ENCODE assay signal across 8 cellular contexts in genomic region chr1:217660353-217661062, GRCh38. TPM values are rescaled to one million over a fixed set of nuclear protein-coding genes. Genes with fewer than 3 reads are reported as not detected.
DNase-seq lines count a peak whose midpoint lies in the region; ATAC-seq and TF ChIP-seq lines count a peak whose summit lies in the region.

No MANE protein-coding gene starts in this region.

- H3K9ac ChIP-seq in OCI-LY3 (ENCODE audit: low read length) (no peak overlapping the region), fibroblast of lung (ENCODE audit: insufficient read depth, low read length) (no peak overlapping the region)

- no peaks in the 10 kb centered on the region for H3K4me1 ChIP-seq in OCI-LY3 (ENCODE audit: low read length)
- H3K4me1 ChIP-seq in fibroblast of lung (ENCODE audit: control insufficient read depth, extremely low read depth, insufficient read depth, low read length), result peaks cover 11% of the 10 kb centered on the region

- ATAC-seq in HG02623 (IDR thresholded peaks at IDR 0.05; ENCODE audit: unreplicated experiment) (peak; percentile 51), GM21381 (IDR thresholded peaks at IDR 0.05; ENCODE audit: unreplicated experiment) (no peak)

- H3K27ac ChIP-seq in OCI-LY3 (ENCODE audit: low read length), result no peak overlapping the region
- H3K27ac ChIP-seq in fibroblast of lung (ENCODE audit: insufficient read depth, low read length), result peak overlapping the region; percentile 66

- no peaks in the 10 kb centered on the region for H4K20me1 ChIP-seq in OCI-LY3 (ENCODE audit: insufficient read depth, low read length)
- H4K20me1 ChIP-seq in fibroblast of lung (ENCODE audit: control insufficient read depth, extremely low read depth, insufficient read depth, low read length), result no peaks in the 10 kb centered on the region

- H3K79me2 ChIP-seq in OCI-LY3 (ENCODE audit: low read length) (no peaks in the 10 kb centered on the region), fibroblast of lung (ENCODE audit: control insufficient read depth, insufficient read depth, low read length) (no peaks in the 10 kb centered on the region)

- no peak overlapping the region for H2AFZ ChIP-seq in OCI-LY3 (ENCODE audit: low read depth, low read length)
- peak overlapping the region; percentile 57 for H2AFZ ChIP-seq in fibroblast of lung (ENCODE audit: low read length)

- DNase-seq in NCI-H82 (lab: John Stamatoyannopoulos, UW) (peak; percentile 38), NCI-H82 treated with DMSO at 0.1 percent for 48 hours (lab: John Stamatoyannopoulos, UW; ENCODE audit: unreplicated experiment) (no peak), fibroblast of lung (ENCODE audit: low read depth in 2 of 2) (peak; percentile 88 to 92), superior temporal gyrus (ENCODE audit: extremely low spot score) (peak; percentile 69), 8988T (no peak)

- H3K27me3 ChIP-seq in OCI-LY3 (ENCODE audit: low read depth, low read length), result no peaks in the 10 kb centered on the region
- no peaks in the 10 kb centered on the region for H3K27me3 ChIP-seq in fibroblast of lung (ENCODE audit: control insufficient read depth, insufficient read depth, low read length)

- H3K36me3 ChIP-seq in OCI-LY3 (replicated peaks; ENCODE audit: low read depth, low read length) (no peaks in the 10 kb centered on the region), fibroblast of lung (ENCODE audit: control insufficient read depth, insufficient read depth, low read length) (no peaks in the 10 kb centered on the region)

- TF ChIP-seq CTCF in OCI-LY3 (IDR thresholded peaks at IDR 0.05; ENCODE audit: low read depth, low read length), result peak; percentile 93
- TF ChIP-seq CTCF in fibroblast of lung (conservative IDR thresholded peaks at IDR 0.05 in 1 of 2, IDR thresholded peaks at IDR 0.05 in 1 of 2; ENCODE audit: low read depth in 1 of 2, low read length in 2 of 2), result peak; percentile 60 to 70

- no peak overlapping the region for H3K4me2 ChIP-seq in OCI-LY3 (ENCODE audit: low read length)
- peak overlapping the region; percentile 73 for H3K4me2 ChIP-seq in fibroblast of lung (ENCODE audit: extremely low read depth, insufficient read depth, low read length)

- H3K4me3 ChIP-seq in OCI-LY3 (ENCODE audit: low read length) (no peak overlapping the region), fibroblast of lung (replicated peaks in 1 of 4; ENCODE audit: control extremely low read depth in 1 of 4, insufficient read depth in 1 of 4, low read depth in 3 of 4, low read length in 4 of 4) (peak overlapping the region in 1 of 4 experiments; percentile 9)

- H3K9me3 ChIP-seq in OCI-LY3 (ENCODE audit: insufficient read depth, low read length) (no peaks in the 10 kb centered on the region), fibroblast of lung (ENCODE audit: control insufficient read depth, insufficient read depth, low read depth, low read length) (no peaks in the 10 kb centered on the region)

RNA-seq across cellular contexts. Expression of gene SPATA17, which starts 29.4 kb away (rescaled TPM):
- 0.50 and 0.77 TPM in 2 replicates for total RNA-seq in fibroblast of lung
- 0.18 and 0.89 TPM in 2 replicates for polyA plus RNA-seq in fibroblast of lung
- 0.65 and 0.67 TPM in 2 replicates for polyA plus RNA-seq in fibroblast of lung (2012)
- not detected in 2 replicates for polyA minus RNA-seq in fibroblast of lung (ENCODE audit: low replicate concordance)

RNA-seq across cellular contexts. Expression of gene GPATCH2, which starts 29.6 kb away (rescaled TPM):
- total RNA-seq in fibroblast of lung, result 22.0 and 23.6 TPM in 2 replicates
- 7.8 and 10.5 TPM in 2 replicates for polyA plus RNA-seq in fibroblast of lung
- 5.2 and 6.2 TPM in 2 replicates for polyA plus RNA-seq in fibroblast of lung (2012)
- 0.90 and 1.9 TPM in 2 replicates for polyA minus RNA-seq in fibroblast of lung (ENCODE audit: low replicate concordance)

Comparison
In these comparisons a context has a peak if more than half of its experiments do, and no peak if none do; other contexts are left out.
1. DNase-seq: peak in NCI-H82 (single experiment), fibroblast of lung (2 of 2) and superior temporal gyrus (single experiment); none in NCI-H82 treated with DMSO at 0.1 percent for 48 hours (single experiment) and 8988T (single experiment).